Comparison of ENCODE assay signal across 31 cellular contexts in the genomic region with DNA sequence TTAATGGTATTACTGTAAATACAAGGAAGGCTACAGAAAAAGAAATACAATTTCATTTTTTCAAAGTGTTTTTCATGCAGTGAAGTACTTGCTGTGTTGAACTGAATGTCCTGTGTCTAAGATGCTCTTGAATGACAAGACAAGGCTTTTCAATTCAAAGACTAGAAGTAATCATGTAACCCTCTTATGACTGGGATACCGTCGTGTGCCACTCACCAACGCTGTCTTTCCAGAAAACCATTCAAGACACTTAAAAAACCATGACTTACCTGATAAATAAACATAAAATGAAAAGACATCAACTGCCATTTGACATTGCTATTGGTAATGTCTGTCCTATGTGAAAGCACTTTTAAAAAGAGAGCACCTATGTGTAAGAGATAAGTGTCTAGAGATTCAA.
"Had no signal": no experiment of that assay in that cellular context is flagged by ENCODE, and none has a peak within 500 bp of the region (broad histone marks: within the 10 kb centered on the region; RNA-seq: fewer than 3 reads in every experiment).

No MANE protein-coding gene starts in this region.

- H3K9me3 ChIP-seq: adrenal gland, body of pancreas, breast epithelium had no signal

- H3K27me3 ChIP-seq: adrenal gland, body of pancreas, brain microvascular endothelial cell, breast epithelium had no signal

- H3K27ac ChIP-seq: adrenal gland, body of pancreas, brain microvascular endothelial cell, breast epithelium, VCaP had no signal

- H3K4me3 ChIP-seq: adrenal gland, body of pancreas, breast epithelium had no signal

- DNase-seq: activated B cell treated with CpG ODN at 0.5 μM for 24 hours; activated CD4-positive, alpha-beta memory T cell treated with anti-CD3 and anti-CD28 coated beads for 36 hours; activated CD4-positive, alpha-beta T cell treated with anti-CD3 and anti-CD28 coated beads for 4 hours; activated CD4-positive, alpha-beta T cell treated with anti-CD3 and anti-CD28 coated beads, Interleukin-2, amount 10 ng/mL, durations not matched to agents 24 days and 14 days; activated CD4-positive, alpha-beta T cell treated with anti-CD3 and anti-CD28 coated beads, Interleukin-2, amount 50 U/mL, for 1 hour; activated CD4-positive, alpha-beta T cell treated with anti-CD3 and anti-CD28 coated beads, Interleukin-2, amount 50 U/mL, for 4 hours; activated CD4-positive, CD25-positive, alpha-beta regulatory T cell treated with anti-CD3 and anti-CD28 coated beads, Interleukin-2, amount 50 U/mL, for 72 hours; activated CD8-positive, alpha-beta memory T cell treated with anti-CD3 and anti-CD28 coated beads, Interleukin-2, amount 50 U/mL, for 4 hours; activated CD8-positive, alpha-beta T cell treated with anti-CD3 and anti-CD28 coated beads for 36 hours; activated effector memory CD4-positive, alpha-beta T cell treated with anti-CD3 and anti-CD28 coated beads, Interleukin-2, amount 50 U/mL, for 16 hours; activated gamma-delta T cell treated with Interleukin-2 at 50 U/mL for 16 hours; activated naive CD4-positive, alpha-beta T cell; activated naive CD4-positive, alpha-beta T cell treated with anti-CD3 and anti-CD28 coated beads for 36 hours; activated naive CD4-positive, alpha-beta T cell treated with anti-CD3 and anti-CD28 coated beads, Interleukin-2, amount 50 U/mL, for 16 hours; activated naive CD8-positive, alpha-beta T cell treated with anti-CD3 and anti-CD28 coated beads for 36 hours; activated T-cell treated with anti-CD3 and anti-CD28 coated beads for 4 hours; activated T-cell treated with anti-CD3 and anti-CD28 coated beads, Interleukin-2, amount 50 U/mL, for 1 hour; activated T-cell treated with anti-CD3 and anti-CD28 coated beads, Interleukin-2, amount 50 U/mL, for 4 hours; activated T-cell treated with anti-CD3 and anti-CD28 coated beads, Interleukin-2, amount 50 U/mL, for 72 hours; adrenal gland; amniotic stem cell; aorta; body of pancreas; brain microvascular endothelial cell; central memory CD4-positive, alpha-beta T cell; T-helper 2 cell; T-helper 9 cell had no signal

- ATAC-seq: activated CD8-positive, alpha-beta T cell treated with anti-CD3 and anti-CD28 coated beads for 36 hours; activated naive CD4-positive, alpha-beta T cell treated with anti-CD3 and anti-CD28 coated beads, Interleukin-2, amount 50 U/mL, for 72 hours; activated T-cell treated with anti-CD3 and anti-CD28 coated beads, Interleukin-2, amount 50 U/mL, for 4 hours; activated T-cell treated with anti-CD3 and anti-CD28 coated beads, Interleukin-2, amount 50 U/mL, for 72 hours; activated T-helper 17 cell treated with anti-CD3 and anti-CD28 coated beads, Interleukin-2, amount 50 U/mL, for 72 hours; body of pancreas had no signal

- H3K36me3 ChIP-seq: adrenal gland, brain microvascular endothelial cell, breast epithelium had no signal
